Comparison of ENCODE assay signal across 8 cellular contexts in genomic region chr1:116377564-116378529, GRCh38. TPM values are rescaled to one million over a fixed set of nuclear protein-coding genes. Genes with fewer than 3 reads are reported as not detected.
DNase-seq lines count a peak whose midpoint lies in the region; ATAC-seq and TF ChIP-seq lines count a peak whose summit lies in the region.

No MANE protein-coding gene starts in this region.

- no peaks in the 10 kb centered on the region for H3K9me3 Mint-ChIP-seq in stimulated activated effector memory CD8-positive, alpha-beta T cell treated with anti-CD3 and anti-CD28 coated beads, Interleukin-12 subunit alpha, Interleukin-12 subunit beta, amount 100 ng/mL, for 72 hours

- DNase-seq in DMS53 treated with DMSO at 0.1 percent for 48 hours (lab: John Stamatoyannopoulos, UW; ENCODE audit: unreplicated experiment) (peak; percentile 2), SKM-1 treated with dmso at 0.1 percent for 144 hours (lab: John Stamatoyannopoulos, UW; ENCODE audit: unreplicated experiment) (peak; percentile 79), left lung (peak in 1 of 2 donors; percentile 54), NCI-H1417 (lab: John Stamatoyannopoulos, UW) (no peak)
- DNase-seq in central memory CD4-positive, alpha-beta T cell: peak; percentile 65
- peak in 1 of 2 donors; percentile 75 for DNase-seq in stimulated activated effector memory CD8-positive, alpha-beta T cell treated with anti-CD3 and anti-CD28 coated beads, Interleukin-12 subunit alpha, Interleukin-12 subunit beta, amount 100 ng/mL, for 72 hours (ENCODE audit: low spot score in 2 of 2)

- H3K27ac Mint-ChIP-seq in stimulated activated effector memory CD8-positive, alpha-beta T cell treated with anti-CD3 and anti-CD28 coated beads, Interleukin-12 subunit alpha, Interleukin-12 subunit beta, amount 100 ng/mL, for 72 hours: peak overlapping the region; percentile 60

- no peaks in the 10 kb centered on the region for H3K9me3 ChIP-seq in left lung

- ATAC-seq in GM19463 (IDR thresholded peaks at IDR 0.05; ENCODE audit: unreplicated experiment): peak; percentile 61
- peak; percentile 69 for ATAC-seq in HG03558 (IDR thresholded peaks at IDR 0.05; ENCODE audit: extremely low read depth, unreplicated experiment)
- peak; percentile 43 for ATAC-seq in left lung
- ATAC-seq in stimulated activated effector memory CD8-positive, alpha-beta T cell treated with anti-CD3 and anti-CD28 coated beads, Interleukin-12 subunit alpha, Interleukin-12 subunit beta, amount 100 ng/mL, for 72 hours: peak; percentile 88

- H3K4me1 Mint-ChIP-seq in stimulated activated effector memory CD8-positive, alpha-beta T cell treated with anti-CD3 and anti-CD28 coated beads, Interleukin-12 subunit alpha, Interleukin-12 subunit beta, amount 100 ng/mL, for 72 hours: peaks cover 81% of the 10 kb centered on the region

- intact Hi-C loops in left lung (cut with DNase I): no loop called here

- H3K36me3 ChIP-seq in left lung: no peaks in the 10 kb centered on the region

- H3K4me3 Mint-ChIP-seq in stimulated activated effector memory CD8-positive, alpha-beta T cell treated with anti-CD3 and anti-CD28 coated beads, Interleukin-12 subunit alpha, Interleukin-12 subunit beta, amount 100 ng/mL, for 72 hours: peak overlapping the region; percentile 93

- peaks cover 67 to 89% of the 10 kb centered on the region in 2 donors for H3K4me1 ChIP-seq in left lung

- TF ChIP-seq CTCF in left lung (IDR thresholded peaks at IDR 0.05): no peak

- no peaks in the 10 kb centered on the region for H3K27me3 ChIP-seq in left lung

- peaks cover 41% of the 10 kb centered on the region for H3K36me3 Mint-ChIP-seq in stimulated activated effector memory CD8-positive, alpha-beta T cell treated with anti-CD3 and anti-CD28 coated beads, Interleukin-12 subunit alpha, Interleukin-12 subunit beta, amount 100 ng/mL, for 72 hours

- peak overlapping the region; percentile 94 to 98 for H3K27ac ChIP-seq in left lung

- H3K4me3 ChIP-seq in left lung: peak overlapping the region in 1 of 2 donors; percentile 89

RNA-seq across cellular contexts. Expression of gene ATP1A1, which starts 4.8 kb away (rescaled TPM):
- total RNA-seq in left lung: 100 to 1,000 TPM; 686 to 731 TPM

Comparison
In these comparisons a context has a peak if more than half of its experiments do, and no peak if none do; other contexts are left out.
1. DNase-seq: peak in DMS53 treated with DMSO at 0.1 percent for 48 hours (single experiment), SKM-1 treated with dmso at 0.1 percent for 144 hours (single experiment) and central memory CD4-positive, alpha-beta T cell (single experiment); none in NCI-H1417 (0 of 3).
2. Peak in every context shown above with its lines, with median percentiles within 50 percentile points of each other: ATAC-seq.